In the genomic region with DNA sequence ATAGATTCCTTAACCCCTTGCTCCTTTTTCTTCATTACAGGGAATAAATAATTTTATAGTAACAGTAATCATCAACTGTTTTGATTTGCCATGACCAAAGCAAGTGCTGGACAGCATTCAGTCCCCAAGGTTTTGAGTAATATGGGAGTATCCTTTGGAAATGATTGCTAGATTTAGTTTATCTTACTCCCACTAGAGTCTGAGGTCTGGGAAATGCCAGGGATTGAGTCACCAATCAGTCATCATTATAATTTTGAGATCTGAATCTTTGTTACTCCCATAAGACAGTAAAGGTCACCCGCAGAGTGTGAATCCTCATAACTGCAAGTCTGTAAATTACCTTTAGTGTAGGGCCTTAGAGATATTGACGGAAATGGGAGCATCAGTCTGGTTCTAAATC, we compare ENCODE assay signal across 20 cellular contexts.
DNase-seq lines count a peak whose midpoint lies in the region; ATAC-seq and TF ChIP-seq lines count a peak whose summit lies in the region.
"Had no signal": no experiment of that assay in that cellular context is flagged by ENCODE, and none has a peak within 500 bp of the region (broad histone marks: within the 10 kb centered on the region; RNA-seq: fewer than 3 reads in every experiment).

No MANE protein-coding gene starts in this region.

- DNase-seq in GM03348 (ENCODE audit: low spot score) (peak; percentile 4), RPMI7951 (ENCODE audit: low read depth) (peak; percentile 1), epithelial cell of esophagus (ENCODE audit: low read depth) (peak; percentile 32), kidney tubule cell (ENCODE audit: low spot score) (peak; percentile 49), SHP77 treated with DMSO at 0.1 percent for 48 hours (lab: John Stamatoyannopoulos, UW) (no peak), DMS53 (lab: John Stamatoyannopoulos, UW) (no peak)
- DNase-seq in activated naive CD4-positive, alpha-beta T cell treated with Interleukin-2 at 50 U/mL for 16 hours, result no peak
- DNase-seq: activated CD4-positive, alpha-beta T cell treated with anti-CD3 and anti-CD28 coated beads for 1 hour; activated CD8-positive, alpha-beta T cell treated with anti-CD3 and anti-CD28 coated beads, Interleukin-2, amount 10 ng/mL, durations not matched to agents 7 days and 5 days; activated naive CD4-positive, alpha-beta T cell; activated T-cell treated with anti-CD3 and anti-CD28 coated beads, Interleukin-2, amount 50 U/mL, for 1 hour; anterior cingulate cortex; cerebellar nuclear complex; NCI-H1417 treated with DMSO at 0.1 percent for 48 hours; NCI-H526; spleen; stimulated activated CD4-positive, alpha-beta T cell treated with anti-CD3 and anti-CD28 coated beads, Interleukin-4, amount 100 ng/mL, for 1 hour; stimulated activated naive CD4-positive, alpha-beta T cell had no signal

- H3K4me3 ChIP-seq in epithelial cell of esophagus (ENCODE audit: low read length), result no peak overlapping the region
- H3K4me3 ChIP-seq: spleen, thoracic aorta had no signal

- no peak for TF ChIP-seq CTCF in epithelial cell of esophagus (IDR thresholded peaks at IDR 0.05; ENCODE audit: insufficient read depth, low read depth, low read length, missing control alignments)

- no peak for ATAC-seq in HG02571 (IDR thresholded peaks at IDR 0.05; ENCODE audit: unreplicated experiment)
- ATAC-seq: activated CD8-positive, alpha-beta T cell treated with anti-CD3 and anti-CD28 coated beads, Interleukin-2, amount 10 ng/mL, durations not matched to agents 7 days and 5 days had no signal

Comparison
In these comparisons a context has a peak if more than half of its experiments do, and no peak if none do; other contexts are left out.
1. DNase-seq: peak in GM03348 (single experiment), RPMI7951 (single experiment), epithelial cell of esophagus (single experiment) and kidney tubule cell (single experiment); none in SHP77 treated with DMSO at 0.1 percent for 48 hours (single experiment), activated naive CD4-positive, alpha-beta T cell treated with Interleukin-2 at 50 U/mL for 16 hours (single experiment) and DMS53 (single experiment).